In the genomic region with DNA sequence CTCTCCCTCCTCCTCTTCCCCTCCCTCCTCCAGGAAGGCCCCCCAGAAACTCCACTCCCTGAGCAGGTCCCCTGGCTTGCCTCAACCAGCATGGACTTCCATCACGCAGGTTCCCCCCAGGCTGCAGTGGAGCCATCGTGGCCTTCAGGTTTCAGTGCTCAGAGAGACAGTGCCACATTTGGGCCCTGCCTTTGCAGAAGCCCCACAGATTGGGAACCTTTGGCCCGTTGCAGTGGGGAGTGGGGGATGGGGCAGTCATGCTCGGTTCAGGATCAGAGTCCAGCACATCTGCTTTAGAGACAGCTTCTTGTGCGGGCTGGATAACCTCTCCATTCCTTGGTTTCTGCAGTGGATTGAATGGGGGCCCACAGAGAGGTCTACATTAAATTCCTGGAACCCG, we compare ENCODE assay signal across 1 cellular context.
TF ChIP-seq lines count a peak whose summit lies in the region.

No MANE protein-coding gene starts in this region.

TF ChIP-seq in HepG2, 621 proteins besides CTCF, POLR2A, EP300 and RAD21 (continued from another document):
- TF ChIP-seq ZNF281 (CRISPR knock-in tag; IDR thresholded peaks at IDR 0.05; ENCODE audit: borderline replicate concordance) (peak; percentile 85), ZNF10 (CRISPR knock-in tag; IDR thresholded peaks at IDR 0.05; ENCODE audit: borderline replicate concordance, low read depth) (no peak), MTA1 (CRISPR knock-in tag; IDR thresholded peaks at IDR 0.05; ENCODE audit: borderline replicate concordance) (no peak), PCBP1 (IDR thresholded peaks at IDR 0.05; ENCODE audit: borderline replicate concordance, low read depth, low read length) (0 out of 2 replicates have a peak, but pooled peaks have one; percentile 54), NFE2L1 (CRISPR knock-in tag; IDR thresholded peaks at IDR 0.05; ENCODE audit: borderline replicate concordance) (no peak), SRSF4 (IDR thresholded peaks at IDR 0.05; ENCODE audit: low read depth, low read length, poor library complexity, severe bottlenecking) (no peak), ZNF674 (CRISPR knock-in tag; IDR thresholded peaks at IDR 0.05; ENCODE audit: low read depth) (no peak), KDM6A (CRISPR knock-in tag; IDR thresholded peaks at IDR 0.05; ENCODE audit: low read depth) (no peak), ZNF713 (CRISPR knock-in tag; IDR thresholded peaks at IDR 0.05) (no peak), HNF4A (CRISPR knock-in tag; IDR thresholded peaks at IDR 0.05) (peak; percentile 70), SP1 (IDR thresholded peaks at IDR 0.05) (no peak), SP1 (CRISPR knock-in tag; IDR thresholded peaks at IDR 0.05) (no peak), ZUFSP (CRISPR knock-in tag; IDR thresholded peaks at IDR 0.05; ENCODE audit: borderline replicate concordance) (no peak), MYC (CRISPR knock-in tag; IDR thresholded peaks at IDR 0.05; ENCODE audit: borderline replicate concordance) (no peak), HNRNPK (IDR thresholded peaks at IDR 0.05; ENCODE audit: low read depth, low read length, poor library complexity, severe bottlenecking) (peak; percentile 6), ZNF337 (CRISPR knock-in tag; IDR thresholded peaks at IDR 0.05; ENCODE audit: borderline replicate concordance, low read depth) (no peak), PPARG (CRISPR knock-in tag; conservative IDR thresholded peaks at IDR 0.05) (no peak), ZNF503 (CRISPR knock-in tag; IDR thresholded peaks at IDR 0.05) (no peak), ZNF235 (CRISPR knock-in tag; IDR thresholded peaks at IDR 0.05; ENCODE audit: borderline replicate concordance) (no peak), ZNF773 (CRISPR knock-in tag; IDR thresholded peaks at IDR 0.05; ENCODE audit: borderline replicate concordance) (no peak), NFIB (CRISPR knock-in tag; IDR thresholded peaks at IDR 0.05; ENCODE audit: borderline replicate concordance) (no peak), NRL (CRISPR knock-in tag; IDR thresholded peaks at IDR 0.05; ENCODE audit: borderline replicate concordance) (no peak), ZSCAN21 (CRISPR knock-in tag; IDR thresholded peaks at IDR 0.05; ENCODE audit: borderline replicate concordance) (no peak), SRSF1 (optimal IDR thresholded peaks at IDR 0.05; ENCODE audit: low read depth, low read length) (no peak), ZNF282 (IDR thresholded peaks at IDR 0.05; ENCODE audit: partially characterized antibody) (no peak), PRDM15 (CRISPR knock-in tag; IDR thresholded peaks at IDR 0.05) (no peak), ZBTB7B (CRISPR knock-in tag; IDR thresholded peaks at IDR 0.05) (no peak)
- TF ChIP-seq, protein P1, sequence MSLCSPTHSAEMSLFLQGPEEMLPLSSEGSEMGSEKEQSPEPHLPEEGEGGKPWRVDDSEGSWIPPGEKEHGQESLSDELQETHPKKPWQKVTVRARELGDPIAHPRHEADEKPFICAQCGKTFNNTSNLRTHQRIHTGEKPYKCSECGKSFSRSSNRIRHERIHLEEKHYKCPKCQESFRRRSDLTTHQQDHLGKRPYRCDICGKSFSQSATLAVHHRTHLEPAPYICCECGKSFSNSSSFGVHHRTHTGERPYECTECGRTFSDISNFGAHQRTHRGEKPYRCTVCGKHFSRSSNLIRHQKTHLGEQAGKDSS (CRISPR knock-in tag; IDR thresholded peaks at IDR 0.05; ENCODE audit: borderline replicate concordance, low read depth) = no peak
- TF ChIP-seq, protein P2, sequence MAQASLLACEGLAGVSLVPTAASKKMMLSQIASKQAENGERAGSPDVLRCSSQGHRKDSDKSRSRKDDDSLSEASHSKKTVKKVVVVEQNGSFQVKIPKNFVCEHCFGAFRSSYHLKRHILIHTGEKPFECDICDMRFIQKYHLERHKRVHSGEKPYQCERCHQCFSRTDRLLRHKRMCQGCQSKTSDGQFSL (CRISPR knock-in tag; IDR thresholded peaks at IDR 0.05) = no peak
- TF ChIP-seq, protein P3, sequence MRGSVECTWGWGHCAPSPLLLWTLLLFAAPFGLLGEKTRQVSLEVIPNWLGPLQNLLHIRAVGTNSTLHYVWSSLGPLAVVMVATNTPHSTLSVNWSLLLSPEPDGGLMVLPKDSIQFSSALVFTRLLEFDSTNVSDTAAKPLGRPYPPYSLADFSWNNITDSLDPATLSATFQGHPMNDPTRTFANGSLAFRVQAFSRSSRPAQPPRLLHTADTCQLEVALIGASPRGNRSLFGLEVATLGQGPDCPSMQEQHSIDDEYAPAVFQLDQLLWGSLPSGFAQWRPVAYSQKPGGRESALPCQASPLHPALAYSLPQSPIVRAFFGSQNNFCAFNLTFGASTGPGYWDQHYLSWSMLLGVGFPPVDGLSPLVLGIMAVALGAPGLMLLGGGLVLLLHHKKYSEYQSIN (CRISPR knock-in tag; IDR thresholded peaks at IDR 0.05; ENCODE audit: borderline replicate concordance) = no peak
- TF ChIP-seq, protein P4, sequence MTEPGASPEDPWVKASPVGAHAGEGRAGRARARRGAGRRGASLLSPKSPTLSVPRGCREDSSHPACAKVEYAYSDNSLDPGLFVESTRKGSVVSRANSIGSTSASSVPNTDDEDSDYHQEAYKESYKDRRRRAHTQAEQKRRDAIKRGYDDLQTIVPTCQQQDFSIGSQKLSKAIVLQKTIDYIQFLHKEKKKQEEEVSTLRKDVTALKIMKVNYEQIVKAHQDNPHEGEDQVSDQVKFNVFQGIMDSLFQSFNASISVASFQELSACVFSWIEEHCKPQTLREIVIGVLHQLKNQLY (CRISPR knock-in tag; IDR thresholded peaks at IDR 0.05) = no peak
- TF ChIP-seq, protein P5, sequence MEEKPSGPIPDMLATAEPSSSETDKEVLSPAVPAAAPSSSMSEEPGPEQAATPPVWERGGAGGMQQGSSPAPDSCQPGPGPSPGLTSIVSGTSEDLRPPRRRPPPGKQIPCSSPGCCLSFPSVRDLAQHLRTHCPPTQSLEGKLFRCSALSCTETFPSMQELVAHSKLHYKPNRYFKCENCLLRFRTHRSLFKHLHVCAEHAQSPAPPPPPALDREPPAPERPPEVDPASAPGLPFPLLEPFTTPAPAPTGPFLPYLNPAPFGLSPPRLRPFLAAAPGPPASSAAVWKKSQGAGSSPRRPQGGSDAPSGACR (CRISPR knock-in tag; IDR thresholded peaks at IDR 0.05) = no peak
